1 cellular context compared by ENCODE assay signal in genomic region chr9:35834260-35835215, GRCh38.
TF ChIP-seq lines count a peak whose summit lies in the region.

No MANE protein-coding gene starts in this region.

TF ChIP-seq in HepG2, 621 proteins besides CTCF, POLR2A, EP300 and RAD21 (continued from another document and continues in another):
- TF ChIP-seq ZBTB46 (CRISPR knock-in tag; IDR thresholded peaks at IDR 0.05; ENCODE audit: borderline replicate concordance) (no peak), IRF2 (CRISPR knock-in tag; IDR thresholded peaks at IDR 0.05) (no peak), ZBTB1 (CRISPR knock-in tag; IDR thresholded peaks at IDR 0.05; ENCODE audit: borderline replicate concordance) (no peak), DMAP1 (CRISPR knock-in tag; IDR thresholded peaks at IDR 0.05) (no peak), ZBTB40 (IDR thresholded peaks at IDR 0.05) (no peak), ZBTB40 (CRISPR knock-in tag; IDR thresholded peaks at IDR 0.05) (no peak; the same call in 1 of the 2 replicates), KMT2B (CRISPR knock-in tag; IDR thresholded peaks at IDR 0.05) (no peak), DNMT3B (CRISPR knock-in tag; conservative IDR thresholded peaks at IDR 0.05) (no peak), AKAP8 (CRISPR knock-in tag; IDR thresholded peaks at IDR 0.05) (no peak), PCBP1 (IDR thresholded peaks at IDR 0.05; ENCODE audit: borderline replicate concordance, low read depth, low read length) (no peak), SPEN (CRISPR knock-in tag; IDR thresholded peaks at IDR 0.05; ENCODE audit: low read depth) (no peak), KDM5B (CRISPR knock-in tag; IDR thresholded peaks at IDR 0.05; ENCODE audit: borderline replicate concordance) (no peak), ZNF546 (CRISPR knock-in tag; conservative IDR thresholded peaks at IDR 0.05) (no peak), SIN3B (IDR thresholded peaks at IDR 0.05; ENCODE audit: low read length) (no peak), ZNF878 (CRISPR knock-in tag; IDR thresholded peaks at IDR 0.05) (0 out of 2 replicates have a peak, but pooled peaks have one; percentile 28), XRCC5 (optimal IDR thresholded peaks at IDR 0.05; ENCODE audit: low read length) (no peak), ZNF639 (CRISPR knock-in tag; conservative IDR thresholded peaks at IDR 0.05) (no peak), AKNA (CRISPR knock-in tag; IDR thresholded peaks at IDR 0.05; ENCODE audit: borderline replicate concordance) (no peak), FOXC1 (CRISPR knock-in tag; IDR thresholded peaks at IDR 0.05; ENCODE audit: borderline replicate concordance) (no peak), AHDC1 (CRISPR knock-in tag; IDR thresholded peaks at IDR 0.05; ENCODE audit: borderline replicate concordance) (no peak), CENPBD1 (CRISPR knock-in tag; IDR thresholded peaks at IDR 0.05; ENCODE audit: borderline replicate concordance, low read depth) (no peak), NR3C1 (CRISPR knock-in tag; IDR thresholded peaks at IDR 0.05) (no peak), CCDC6 (CRISPR knock-in tag; IDR thresholded peaks at IDR 0.05) (no peak), TGIF2 (CRISPR knock-in tag; IDR thresholded peaks at IDR 0.05) (no peak), ZBTB4 (CRISPR knock-in tag; IDR thresholded peaks at IDR 0.05; ENCODE audit: borderline replicate concordance) (no peak)
